In genomic region chr13:97224544-97225324, GRCh38 we compare ENCODE assay signal across 8 cellular contexts. TPM values are rescaled to one million over a fixed set of nuclear protein-coding genes. Genes with fewer than 3 reads are reported as not detected.
A peak's percentile ranks its signal among the peaks of the same experiment; 100 is the strongest.
DNase-seq lines count a peak whose midpoint lies in the region; ATAC-seq and TF ChIP-seq lines count a peak whose summit lies in the region.

No MANE protein-coding gene starts in this region.

- H3K4me1 ChIP-seq in prostate gland (replicated peaks) = peaks cover 4% of the 10 kb centered on the region

- H3K4me1 Mint-ChIP-seq in activated B cell treated with CpG ODN at 0.5 μM for 24 hours = peaks cover 65% of the 10 kb centered on the region

- no peak for TF ChIP-seq CTCF in activated B cell treated with CpG ODN at 0.5 μM for 24 hours (IDR thresholded peaks at IDR 0.05)
- TF ChIP-seq CTCF in prostate gland (IDR thresholded peaks at IDR 0.05) = no peak

- peaks cover 11% of the 10 kb centered on the region for H3K36me3 Mint-ChIP-seq in activated B cell treated with CpG ODN at 0.5 μM for 24 hours (ENCODE audit: low read depth)

- no peak for ATAC-seq in activated B cell treated with CpG ODN at 0.5 μM for 24 hours (ENCODE audit: low read depth)
- ATAC-seq in HG02759 (IDR thresholded peaks at IDR 0.05; ENCODE audit: unreplicated experiment) = no peak

- POLR2A ChIA-PET in activated B cell treated with CpG ODN at 0.5 μM for 24 hours (lab: Charles Lee) = interaction anchor here (0.6 to 3.7 kb wide), 5 partner anchors 9 to 1335 kb away, joined by 4 to 29 read pairs (median 6); partner anchors contain the start of gene RAP2A

- whole genome bisulfite sequencing in prostate gland = 6% methylated on average over 5 of the region's 5 CpGs

- H3K4me3 Mint-ChIP-seq in activated B cell treated with CpG ODN at 0.5 μM for 24 hours = peak overlapping the region; percentile 89

- peak overlapping the region; percentile 85 for H3K27ac ChIP-seq in prostate gland

- H3K27ac Mint-ChIP-seq in activated B cell treated with CpG ODN at 0.5 μM for 24 hours = peak overlapping the region; percentile 92

- no peaks in the 10 kb centered on the region for H3K36me3 ChIP-seq in prostate gland

- CTCF ChIA-PET in activated B cell treated with CpG ODN at 0.5 μM for 24 hours (lab: Charles Lee) = interaction anchor here (2.9 kb wide), 1 partner anchor 115 kb away, joined by 8 read pairs; no protein-coding TSS in a partner anchor

- DNase-seq in DMS153 (lab: John Stamatoyannopoulos, UW) (peak; percentile 61), activated B cell treated with CpG ODN at 0.5 μM for 24 hours (no peak), fibroblast of peridontal ligament (ENCODE audit: extremely low read depth) (peak; percentile 72), prostate gland (ENCODE audit: low spot score) (no peak), GM19238 (ENCODE audit: insufficient read length, low spot score) (no peak)
- peak; percentile 20 for DNase-seq in Jurkat, Clone E6-1 (ENCODE audit: low read depth, low spot score)
- no peak for DNase-seq in NK-92 treated with Interleukin-12 subunit alpha and Interleukin-12 subunit beta, amount 100 ng/mL, for 24 hours (lab: John Stamatoyannopoulos, UW)

- TF ChIP-seq POLR2A in prostate gland (IDR thresholded peaks at IDR 0.05) = no peak

- no peaks in the 10 kb centered on the region for H3K9me3 Mint-ChIP-seq in activated B cell treated with CpG ODN at 0.5 μM for 24 hours

- no peaks in the 10 kb centered on the region for H3K27me3 ChIP-seq in prostate gland (replicated peaks; ENCODE audit: insufficient read depth)

- intact Hi-C loops in activated B cell treated with CpG ODN at 0.5 μM for 24 hours (cut with micrococcal nuclease) = loop anchor here (5.0 to 10.0 kb wide), 3 partner anchors 118 to 1860 kb away; no protein-coding TSS in a partner anchor
- intact Hi-C loops in prostate gland (cut with DNase I) = loop anchor here (5.0 to 10.0 kb wide), 5 partner anchors 38 to 993 kb away; partner anchors contain the start of gene RAP2A

- H3K9me3 ChIP-seq in prostate gland = no peaks in the 10 kb centered on the region

- H3K4me3 ChIP-seq in Jurkat, Clone E6-1 (ENCODE audit: low read length) = peak overlapping the region; percentile 82
- peak overlapping the region; percentile 35 to 45 for H3K4me3 ChIP-seq in prostate gland

- no peaks in the 10 kb centered on the region for H3K27me3 Mint-ChIP-seq in activated B cell treated with CpG ODN at 0.5 μM for 24 hours

RNA-seq across cellular contexts. Expression of gene MBNL2, which starts 2.6 kb away (rescaled TPM):
- 13.8 TPM for polyA plus RNA-seq in Jurkat, Clone E6-1 (2012; ENCODE audit: insufficient read depth, insufficient read length)
- total RNA-seq in activated B cell treated with CpG ODN at 0.5 μM for 24 hours (15.3 and 18.8 TPM in 2 replicates), prostate gland (10 to 100 TPM; 59.1 to 85.7 TPM)

Comparison
In these comparisons a context has a peak if more than half of its experiments do, and no peak if none do; other contexts are left out.
1. DNase-seq: peak in DMS153 (single experiment), Jurkat, Clone E6-1 (single experiment) and fibroblast of peridontal ligament (single experiment); none in activated B cell treated with CpG ODN at 0.5 μM for 24 hours (single experiment), prostate gland (single experiment), GM19238 (single experiment) and NK-92 treated with Interleukin-12 subunit alpha and Interleukin-12 subunit beta, amount 100 ng/mL, for 24 hours (single experiment).